In genomic region chr11:444397-445144, GRCh38 we compare ENCODE assay signal across 11 cellular contexts. TPM values are rescaled to one million over a fixed set of nuclear protein-coding genes. Genes with fewer than 3 reads are reported as not detected.
DNase-seq lines count a peak whose midpoint lies in the region; ATAC-seq and TF ChIP-seq lines count a peak whose summit lies in the region.
"Had no signal": no experiment of that assay in that cellular context is flagged by ENCODE, and none has a peak within 500 bp of the region (broad histone marks: within the 10 kb centered on the region; RNA-seq: fewer than 3 reads in every experiment).

No MANE protein-coding gene starts in this region.

- ATAC-seq in Right ventricle myocardium superior (ENCODE audit: poor library complexity) (no peak), PC-3 (peak; percentile 16), upper lobe of left lung (ENCODE audit: low FRiP score in 2 of 2) (peak in 1 of 2 donors; percentile 21), HG03095 (IDR thresholded peaks at IDR 0.05; ENCODE audit: unreplicated experiment) (no peak), HG03571 (IDR thresholded peaks at IDR 0.05; ENCODE audit: unreplicated experiment) (no peak)
- ATAC-seq: stimulated activated effector memory CD8-positive, alpha-beta T cell treated with anti-CD3 and anti-CD28 coated beads, Interleukin-12 subunit alpha, Interleukin-12 subunit beta, amount 100 ng/mL, for 72 hours had no signal

- intact Hi-C loops in Right ventricle myocardium superior (cut with DNase I) (loop anchor here (5.0 kb wide), 1 partner anchor 37 kb away; no protein-coding TSS in a partner anchor), cardiac septum (cut with DNase I) (loop anchor here (5.0 kb wide), 1 partner anchor 37 kb away; no protein-coding TSS in a partner anchor), PC-3 (cut with micrococcal nuclease) (loop anchor here (2.0 to 10.0 kb wide), 3 partner anchors 50 to 140 kb away; partner anchors contain the start of genes B4GALNT4, IFITM2 and PKP3), head of caudate nucleus (cut with DNase I) (loop anchor here (5.0 kb wide), 1 partner anchor 63 kb away; the partner anchor contains the start of gene RNH1)

- POLR2A ChIA-PET in PC-3 (lab: Charles Lee; ENCODE audit: unreplicated experiment): no interaction called here

- H4K20me1 ChIP-seq in PC-3 (ENCODE audit: low read length): no peaks in the 10 kb centered on the region

- no peak for TF ChIP-seq CTCF in PC-3 (conservative IDR thresholded peaks at IDR 0.05; ENCODE audit: low read depth, low read length)
- no peak for TF ChIP-seq CTCF in upper lobe of left lung (IDR thresholded peaks at IDR 0.05)

- H3K9me3 ChIP-seq in PC-3 (ENCODE audit: low read length): no peaks in the 10 kb centered on the region
- H3K9me3 ChIP-seq in upper lobe of left lung: no peaks in the 10 kb centered on the region

- H3K9me2 ChIP-seq in PC-3 (replicated peaks; ENCODE audit: low read length): no peaks in the 10 kb centered on the region

- H3K4me1 ChIP-seq in PC-3 (ENCODE audit: insufficient read depth, low read length): peaks cover 26% of the 10 kb centered on the region
- peaks cover 24 to 51% (median 40%) of the 10 kb centered on the region in 4 donors for H3K4me1 ChIP-seq in upper lobe of left lung

- H2AFZ ChIP-seq in PC-3 (ENCODE audit: low read length): peak overlapping the region; percentile 82

- H3K36me3 ChIP-seq in PC-3 (ENCODE audit: low read depth, low read length) (no peaks in the 10 kb centered on the region), upper lobe of left lung (no peaks in the 10 kb centered on the region)

- H3K4me3 ChIP-seq in PC-3 (ENCODE audit: low read length): peak overlapping the region; percentile 40
- no peak overlapping the region for H3K4me3 ChIP-seq in upper lobe of left lung

- CTCF ChIA-PET in PC-3 (lab: Charles Lee): no interaction called here

- no peaks in the 10 kb centered on the region for H3K27me3 ChIP-seq in PC-3 (ENCODE audit: low read length)
- H3K27me3 ChIP-seq in upper lobe of left lung: peaks cover 0 to 2% (median 0%) of the 10 kb centered on the region in 4 donors

- no TSS peak for BruUV-seq in PC-3 (replicated peaks; lab: Mats Ljungman, UMichigan)

- H3K27ac ChIP-seq in PC-3 (ENCODE audit: low read length) (no peak overlapping the region), upper lobe of left lung (peak overlapping the region in 3 of 4 donors; percentile 34 to 49 (median 40))

- no peak overlapping the region for H3K9ac ChIP-seq in PC-3 (ENCODE audit: low read length)

- 27 to 34% methylated on average over 12 of the region's 12 CpGs for WGBS in upper lobe of left lung, 2 donors

- H3F3A ChIP-seq in PC-3 (ENCODE audit: low read length, unreplicated experiment): no peaks in the 10 kb centered on the region

- peak in 1 of 4 donors; percentile 24 for TF ChIP-seq EP300 in upper lobe of left lung (IDR thresholded peaks at IDR 0.05)

- H3K79me2 ChIP-seq in PC-3 (ENCODE audit: low read length): peaks cover 22% of the 10 kb centered on the region

- peak in 2 of 4 donors; percentile 17 to 54 for TF ChIP-seq POLR2A in upper lobe of left lung (IDR thresholded peaks at IDR 0.05)

- H3K4me2 ChIP-seq in PC-3 (ENCODE audit: low read length): peak overlapping the region; percentile 80

- DNase-seq in Right ventricle myocardium superior (peak; percentile 45), cardiac septum (ENCODE audit: low spot score) (no peak), PC-3 (peak; percentile 52), head of caudate nucleus (peak in 28 of 42 donors; percentile 23 to 74 (median 50)), upper lobe of left lung (peak in 1 of 2 donors; percentile 78), NCI-H446 treated with DMSO at 0.1 percent for 48 hours (lab: John Stamatoyannopoulos, UW) (no peak)
- DNase-seq: activated CD4-positive, CD25-positive, alpha-beta regulatory T cell; NCI-H1436 treated with DMSO at 0.1 percent for 48 hours had no signal

RNA-seq across cellular contexts. Expression of gene ANO9, which starts 2.8 kb away (rescaled TPM):
- total RNA-seq in Right ventricle myocardium superior (0.08 TPM), cardiac septum (0.38 TPM), PC-3 (2014; rRNA removed) (16.6 and 22.5 TPM in 2 replicates), upper lobe of left lung (10 to 100 TPM; 11.7 to 62.9 (median 18.8) TPM)

RNA-seq across cellular contexts. Expression of gene PTDSS2, which starts 5.5 kb away (rescaled TPM):
- total RNA-seq in Right ventricle myocardium superior: 25.5 TPM
- 24.9 TPM for total RNA-seq in cardiac septum
- total RNA-seq in PC-3 (2014; rRNA removed): 53.0 and 91.0 TPM in 2 replicates
- total RNA-seq in upper lobe of left lung: 100 to 1,000 TPM in 1 of 6 donors, 10 to 100 TPM in 5; 29.6 to 188 (median 45.1) TPM

RNA-seq across cellular contexts. Expression of gene SIGIRR, which starts 29.8 kb away (rescaled TPM):
- 38.6 TPM for total RNA-seq in Right ventricle myocardium superior
- 33.3 TPM for total RNA-seq in cardiac septum
- total RNA-seq in PC-3 (2014; rRNA removed): 85.4 and 112 TPM in 2 replicates
- total RNA-seq in upper lobe of left lung: 100 to 1,000 TPM in 3 of 6 donors, 10 to 100 TPM in 3; 54.7 to 116 (median 91.1) TPM

RNA-seq across cellular contexts. Expression of gene PKP3, which starts 50.6 kb away (rescaled TPM):
- total RNA-seq in Right ventricle myocardium superior (0.86 TPM), cardiac septum (0.83 TPM), PC-3 (2014; rRNA removed) (218 and 222 TPM in 2 replicates), upper lobe of left lung (10 to 100 TPM; 33.4 to 86.3 (median 55.2) TPM)

Comparison
In these comparisons a context has a peak if more than half of its experiments do, and no peak if none do; other contexts are left out.
1. DNase-seq: peak in Right ventricle myocardium superior (single experiment), PC-3 (single experiment) and head of caudate nucleus (28 of 42); none in cardiac septum (single experiment) and NCI-H446 treated with DMSO at 0.1 percent for 48 hours (single experiment).